8 cellular contexts compared by ENCODE assay signal in the genomic region with DNA sequence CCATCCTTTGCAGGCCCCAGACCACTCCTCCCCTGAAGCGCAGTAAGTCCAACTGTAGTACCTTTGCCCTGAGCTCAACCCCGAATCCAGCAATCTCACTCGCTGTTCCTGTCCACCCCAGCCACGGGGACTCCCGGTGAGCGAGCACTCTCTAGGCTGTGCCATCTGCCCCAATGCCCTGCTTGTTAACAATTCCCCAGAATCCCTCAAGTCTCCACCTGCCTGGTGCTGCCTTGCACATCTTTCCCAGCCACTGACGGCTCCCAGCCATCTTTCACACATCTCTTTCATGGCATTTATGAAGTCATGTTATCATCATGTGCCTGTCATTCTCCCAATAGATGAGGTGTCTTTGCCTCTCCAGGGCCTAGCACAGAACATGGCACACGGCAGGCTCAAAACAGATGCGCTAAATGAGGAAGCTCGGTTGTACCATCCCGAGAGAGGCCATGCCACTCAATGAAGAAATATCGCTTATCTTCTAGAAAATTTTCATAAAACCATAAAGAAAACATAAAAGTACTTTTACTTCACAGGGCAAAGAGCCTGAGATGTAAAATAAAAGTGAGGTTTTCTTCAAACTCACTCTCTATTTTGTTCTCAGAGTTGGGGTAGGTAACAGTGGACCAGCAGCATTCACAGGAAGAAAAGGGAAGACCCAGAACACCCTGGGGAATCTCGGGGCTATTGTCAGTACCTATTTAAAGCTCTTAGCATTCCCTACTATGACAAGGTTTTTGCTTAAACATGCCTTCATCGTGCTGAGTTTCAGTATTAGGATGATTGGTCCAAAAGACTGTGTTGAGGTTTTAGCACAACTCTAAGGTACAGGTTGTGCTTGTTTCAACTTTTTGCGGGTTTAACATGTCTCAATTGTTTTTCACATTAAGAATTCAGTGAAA. TPM values are rescaled to one million over a fixed set of nuclear protein-coding genes. Genes with fewer than 3 reads are reported as not detected.
DNase-seq lines count a peak whose midpoint lies in the region; ATAC-seq and TF ChIP-seq lines count a peak whose summit lies in the region.

No MANE protein-coding gene starts in this region.

- no peaks in the 10 kb centered on the region; the same call in none of the 2 replicates for H3K36me3 ChIP-seq in H7 (replicated peaks; ENCODE audit: control insufficient read depth, insufficient read depth, low read length)
- H3K36me3 ChIP-seq in thyroid gland, result no peaks in the 10 kb centered on the region

- H3K36me3 Mint-ChIP-seq in activated T-cell treated with anti-CD3 and anti-CD28 coated beads, Interleukin-2, amount 50 U/mL, for 72 hours (ENCODE audit: insufficient read depth in 2 of 2), result peaks cover 0 to 3% of the 10 kb centered on the region in 2 donors
- no peaks in the 10 kb centered on the region for H3K36me3 Mint-ChIP-seq in activated T-cell treated with anti-CD3 and anti-CD28 coated beads, Interleukin-2, amount 50 U/mL, for 24 hours (ENCODE audit: low read depth)
- H3K36me3 Mint-ChIP-seq in activated naive CD4-positive, alpha-beta T cell treated with anti-CD3 and anti-CD28 coated beads, Interleukin-2, amount 10 ng/mL, durations not matched to agents 7 days and 5 days, result no peaks in the 10 kb centered on the region

- no peak for TF ChIP-seq CTCF in thyroid gland (IDR thresholded peaks at IDR 0.05)

- H3K4me3 Mint-ChIP-seq in activated T-cell treated with anti-CD3 and anti-CD28 coated beads, Interleukin-2, amount 50 U/mL, for 72 hours, result no peak overlapping the region
- no peak overlapping the region for H3K4me3 Mint-ChIP-seq in activated T-cell treated with anti-CD3 and anti-CD28 coated beads, Interleukin-2, amount 50 U/mL, for 24 hours
- no peak overlapping the region for H3K4me3 Mint-ChIP-seq in activated naive CD4-positive, alpha-beta T cell treated with anti-CD3 and anti-CD28 coated beads, Interleukin-2, amount 10 ng/mL, durations not matched to agents 7 days and 5 days

- H3K4me1 Mint-ChIP-seq in activated T-cell treated with anti-CD3 and anti-CD28 coated beads, Interleukin-2, amount 50 U/mL, for 72 hours (ENCODE audit: low read depth), result peaks cover 23% of the 10 kb centered on the region
- H3K4me1 Mint-ChIP-seq in activated T-cell treated with anti-CD3 and anti-CD28 coated beads, Interleukin-2, amount 50 U/mL, for 24 hours (ENCODE audit: low read depth), result peaks cover 12% of the 10 kb centered on the region
- peaks cover 5% of the 10 kb centered on the region for H3K4me1 Mint-ChIP-seq in activated naive CD4-positive, alpha-beta T cell treated with anti-CD3 and anti-CD28 coated beads, Interleukin-2, amount 10 ng/mL, durations not matched to agents 7 days and 5 days

- TF ChIP-seq POLR2A in thyroid gland (IDR thresholded peaks at IDR 0.05), result no peak

- no peak for DNase-seq in activated T-cell treated with anti-CD3 and anti-CD28 coated beads, Interleukin-2, amount 50 U/mL, for 72 hours
- no peak for DNase-seq in activated T-cell treated with anti-CD3 and anti-CD28 coated beads, Interleukin-2, amount 50 U/mL, for 24 hours
- peak; percentile 35 for DNase-seq in H7
- DNase-seq in thyroid gland, result no peak
- no peak for DNase-seq in activated naive CD4-positive, alpha-beta T cell treated with anti-CD3 and anti-CD28 coated beads, Interleukin-2, amount 10 ng/mL, durations not matched to agents 7 days and 5 days
- no peak for DNase-seq in occipital lobe (lab: John Stamatoyannopoulos, UW)

- no peak overlapping the region for H3K27ac Mint-ChIP-seq in activated T-cell treated with anti-CD3 and anti-CD28 coated beads, Interleukin-2, amount 50 U/mL, for 72 hours
- H3K27ac Mint-ChIP-seq in activated T-cell treated with anti-CD3 and anti-CD28 coated beads, Interleukin-2, amount 50 U/mL, for 24 hours, result no peak overlapping the region
- H3K27ac Mint-ChIP-seq in activated naive CD4-positive, alpha-beta T cell treated with anti-CD3 and anti-CD28 coated beads, Interleukin-2, amount 10 ng/mL, durations not matched to agents 7 days and 5 days, result no peak overlapping the region

- peak; percentile 71 to 91 for ATAC-seq in activated T-cell treated with anti-CD3 and anti-CD28 coated beads, Interleukin-2, amount 50 U/mL, for 72 hours (replicated peaks in 1 of 2)
- peak; percentile 99 for ATAC-seq in HG03442 (IDR thresholded peaks at IDR 0.05; ENCODE audit: unreplicated experiment)

- 76 to 85% methylated on average over 15 of the region's 15 CpGs for WGBS in thyroid gland, 2 donors

- no peaks in the 10 kb centered on the region for H3K9me3 Mint-ChIP-seq in activated T-cell treated with anti-CD3 and anti-CD28 coated beads, Interleukin-2, amount 50 U/mL, for 72 hours
- H3K9me3 Mint-ChIP-seq in activated T-cell treated with anti-CD3 and anti-CD28 coated beads, Interleukin-2, amount 50 U/mL, for 24 hours, result no peaks in the 10 kb centered on the region
- H3K9me3 Mint-ChIP-seq in activated naive CD4-positive, alpha-beta T cell treated with anti-CD3 and anti-CD28 coated beads, Interleukin-2, amount 10 ng/mL, durations not matched to agents 7 days and 5 days, result no peaks in the 10 kb centered on the region

- no peaks in the 10 kb centered on the region for H3K27me3 ChIP-seq in H7 (ENCODE audit: control insufficient read depth, insufficient read depth, low read length)
- H3K27me3 ChIP-seq in thyroid gland, result no peaks in the 10 kb centered on the region

- H3K27me3 Mint-ChIP-seq in activated T-cell treated with anti-CD3 and anti-CD28 coated beads, Interleukin-2, amount 50 U/mL, for 72 hours (ENCODE audit: low read depth), result no peaks in the 10 kb centered on the region
- H3K27me3 Mint-ChIP-seq in activated T-cell treated with anti-CD3 and anti-CD28 coated beads, Interleukin-2, amount 50 U/mL, for 24 hours, result no peaks in the 10 kb centered on the region
- H3K27me3 Mint-ChIP-seq in activated naive CD4-positive, alpha-beta T cell treated with anti-CD3 and anti-CD28 coated beads, Interleukin-2, amount 10 ng/mL, durations not matched to agents 7 days and 5 days, result no peaks in the 10 kb centered on the region

- H3K4me1 ChIP-seq in thyroid gland, result peaks cover 0 to 3% of the 10 kb centered on the region in 2 donors

- peak overlapping the region; percentile 36 for H3K27ac ChIP-seq in temporal lobe (ENCODE audit: low read depth, low read length)
- H3K27ac ChIP-seq in thyroid gland, result no peak overlapping the region

- H3K4me3 ChIP-seq in H7 (ENCODE audit: insufficient read depth, low read depth, low read length) (no peak overlapping the region), thyroid gland (replicated peaks in 1 of 3) (no peak overlapping the region)

- intact Hi-C loops in thyroid gland (cut with DNase I), result no loop called here

- no peaks in the 10 kb centered on the region for H3K9me3 ChIP-seq in thyroid gland

- CTCF ChIA-PET in activated naive CD4-positive, alpha-beta T cell treated with anti-CD3 and anti-CD28 coated beads, Interleukin-2, amount 10 ng/mL, durations not matched to agents 7 days and 5 days (lab: Charles Lee), result no interaction called here

RNA-seq across cellular contexts. Expression of a gene that starts 55.2 kb away (rescaled TPM):
- 10 to 100 TPM; 24.2 to 32.2 TPM for total RNA-seq in activated T-cell treated with anti-CD3 and anti-CD28 coated beads, Interleukin-2, amount 50 U/mL, for 72 hours
- 35.8 and 52.5 TPM in 2 replicates for total RNA-seq in H7 (2014; rRNA removed; shearing (Covaris generic))
- total RNA-seq in temporal lobe (16.7 TPM), thyroid gland (10 to 100 TPM; 25.1 to 35.9 (median 30.1) TPM), occipital lobe (18.2 TPM)
